ENCODE assay signal across 8 cellular contexts in genomic region chr11:134276396-134277175, GRCh38. TPM values are rescaled to one million over a fixed set of nuclear protein-coding genes. Genes with fewer than 3 reads are reported as not detected.
DNase-seq lines count a peak whose midpoint lies in the region; TF ChIP-seq lines count a peak whose summit lies in the region.

No MANE protein-coding gene starts in this region.

- peaks cover 14% of the 10 kb centered on the region for H4K20me1 ChIP-seq in neural progenitor cell (ENCODE audit: low read depth)

- no peaks in the 10 kb centered on the region for H3K79me2 ChIP-seq in neural progenitor cell (ENCODE audit: low read depth)

- H3K4me1 Mint-ChIP-seq in T-helper 1 cell treated with Interleukin-12 subunit alpha and Interleukin-12 subunit beta and Interleukin-4 antibody, amounts not matched to agents 30 μg/mL and 1 μg/mL, for 36 hours (ENCODE audit: low read depth), result peaks cover 46% of the 10 kb centered on the region
- peaks cover 33% of the 10 kb centered on the region for H3K4me1 Mint-ChIP-seq in neural progenitor cell

- intact Hi-C loops in dorsolateral prefrontal cortex (cut with DNase I), result no loop called here

- H3K27me3 Mint-ChIP-seq in T-helper 1 cell treated with Interleukin-12 subunit alpha and Interleukin-12 subunit beta and Interleukin-4 antibody, amounts not matched to agents 30 μg/mL and 1 μg/mL, for 36 hours (ENCODE audit: low read depth), result no peaks in the 10 kb centered on the region
- peaks cover 52% of the 10 kb centered on the region for H3K27me3 Mint-ChIP-seq in neural progenitor cell (ENCODE audit: insufficient read depth, low read depth)

- H3K9me3 ChIP-seq in neural progenitor cell (ENCODE audit: low read depth), result no peaks in the 10 kb centered on the region

- peak overlapping the region; percentile 74 for H3K4me2 ChIP-seq in neural progenitor cell

- peaks cover 0 to 69% (median 35%) of the 10 kb centered on the region in 45 donors for H3K27me3 ChIP-seq in dorsolateral prefrontal cortex
- H3K27me3 ChIP-seq in neural progenitor cell, result peaks cover 75% of the 10 kb centered on the region

- H3K27ac ChIP-seq in dorsolateral prefrontal cortex (peak overlapping the region in 55 of 59 donors; percentile 9 to 91 (median 76)), neural progenitor cell (no peak overlapping the region)

- H3K4me3 Mint-ChIP-seq in T-helper 1 cell treated with Interleukin-12 subunit alpha and Interleukin-12 subunit beta and Interleukin-4 antibody, amounts not matched to agents 30 μg/mL and 1 μg/mL, for 36 hours, result peak overlapping the region; percentile 93
- H3K4me3 Mint-ChIP-seq in neural progenitor cell, result peak overlapping the region; percentile 86

- H3K36me3 ChIP-seq in neural progenitor cell, result no peaks in the 10 kb centered on the region

- H3F3A ChIP-seq in neural progenitor cell (ENCODE audit: low read depth), result peaks cover 16% of the 10 kb centered on the region

- H2AFZ ChIP-seq in neural progenitor cell (replicated peaks), result peak overlapping the region; percentile 53

- H3K4me3 ChIP-seq in dorsolateral prefrontal cortex (peak overlapping the region; percentile 33 to 74 (median 59)), neural progenitor cell (peak overlapping the region; percentile 50)

- DNase-seq in T-helper 1 cell, result no peak
- peak; percentile 51 for DNase-seq in NCI-H1092 (lab: John Stamatoyannopoulos, UW)
- peak in 2 of 10 donors; percentile 48 to 58 for DNase-seq in dorsolateral prefrontal cortex
- peak; percentile 56 for DNase-seq in neural progenitor cell (ENCODE audit: low spot score)
- DNase-seq in kidney glomerular epithelial cell (lab: John Stamatoyannopoulos, UW), result no peak
- DNase-seq in HUDEP-2 (lab: John Stamatoyannopoulos, UW; ENCODE audit: unreplicated experiment in 76 of 76), result no peak
- no peak for DNase-seq in HCEC 1CT

- H3K27ac Mint-ChIP-seq in T-helper 1 cell treated with Interleukin-12 subunit alpha and Interleukin-12 subunit beta and Interleukin-4 antibody, amounts not matched to agents 30 μg/mL and 1 μg/mL, for 36 hours, result peak overlapping the region; percentile 96
- H3K27ac Mint-ChIP-seq in neural progenitor cell, result no peak overlapping the region

- peak in 7 of 56 donors; percentile 1 to 23 (median 5) for TF ChIP-seq CTCF in dorsolateral prefrontal cortex (IDR thresholded peaks at IDR 0.05 in 54 of 56, conservative IDR thresholded peaks at IDR 0.05 in 2 of 56; ENCODE audit: low read depth in 1 of 56, partially characterized antibody in 56 of 56)
- no peak for TF ChIP-seq CTCF in neural progenitor cell (IDR thresholded peaks at IDR 0.05)

- H3K9ac ChIP-seq in neural progenitor cell, result no peak overlapping the region

- no peaks in the 10 kb centered on the region for H3K4me1 ChIP-seq in neural progenitor cell

- H3K36me3 Mint-ChIP-seq in T-helper 1 cell treated with Interleukin-12 subunit alpha and Interleukin-12 subunit beta and Interleukin-4 antibody, amounts not matched to agents 30 μg/mL and 1 μg/mL, for 36 hours (ENCODE audit: low read depth), result peaks cover 17% of the 10 kb centered on the region
- peaks cover 4% of the 10 kb centered on the region for H3K36me3 Mint-ChIP-seq in neural progenitor cell

- H3K9me3 Mint-ChIP-seq in T-helper 1 cell treated with Interleukin-12 subunit alpha and Interleukin-12 subunit beta and Interleukin-4 antibody, amounts not matched to agents 30 μg/mL and 1 μg/mL, for 36 hours, result peaks cover 4% of the 10 kb centered on the region
- peaks cover 3% of the 10 kb centered on the region for H3K9me3 Mint-ChIP-seq in neural progenitor cell

RNA-seq across cellular contexts. Expression of gene GLB1L3, which starts 0.4 kb away (rescaled TPM):
- total RNA-seq in dorsolateral prefrontal cortex (10 to 100 TPM in 99 of 120 experiments, 1 to 10 TPM in 21; 5.3 to 26.4 (median 14.1) TPM), neural progenitor cell (ENCODE audit: low replicate concordance) (0.09 TPM in 1 of 2 replicates, not detected in the other)

RNA-seq across cellular contexts. Expression of gene ACAD8, which starts 23.2 kb away (rescaled TPM):
- total RNA-seq in dorsolateral prefrontal cortex, result 10 to 100 TPM; 30.4 to 56.7 (median 43.4) TPM
- 34.5 and 48.4 TPM in 2 replicates for total RNA-seq in neural progenitor cell (ENCODE audit: low replicate concordance)

RNA-seq across cellular contexts. Expression of gene THYN1, which starts 23.4 kb away (rescaled TPM):
- total RNA-seq in dorsolateral prefrontal cortex (100 to 1,000 TPM in 3 of 120 experiments, 10 to 100 TPM in 117; 37.8 to 102 (median 75.3) TPM), neural progenitor cell (ENCODE audit: low replicate concordance) (76.0 and 109 TPM in 2 replicates)

RNA-seq across cellular contexts. Expression of gene VPS26B, which starts 52.1 kb away (rescaled TPM):
- 100 to 1,000 TPM in 20 of 120 experiments, 10 to 100 TPM in 100; 65.2 to 113 (median 90.6) TPM for total RNA-seq in dorsolateral prefrontal cortex
- 17.6 and 19.5 TPM in 2 replicates for total RNA-seq in neural progenitor cell (ENCODE audit: low replicate concordance)

RNA-seq across cellular contexts. Expression of gene NCAPD3, which starts 52.8 kb away (rescaled TPM):
- total RNA-seq in dorsolateral prefrontal cortex (10 to 100 TPM; 13.4 to 32.0 (median 21.2) TPM), neural progenitor cell (ENCODE audit: low replicate concordance) (41.0 and 45.0 TPM in 2 replicates)

Comparison
In these comparisons a context has a peak if more than half of its experiments do, and no peak if none do; other contexts are left out.
1. DNase-seq: peak in NCI-H1092 (single experiment) and neural progenitor cell (single experiment); none in T-helper 1 cell (0 of 5), kidney glomerular epithelial cell (single experiment), HUDEP-2 (0 of 76) and HCEC 1CT (single experiment).